8 cellular contexts compared by ENCODE assay signal in the genomic region with DNA sequence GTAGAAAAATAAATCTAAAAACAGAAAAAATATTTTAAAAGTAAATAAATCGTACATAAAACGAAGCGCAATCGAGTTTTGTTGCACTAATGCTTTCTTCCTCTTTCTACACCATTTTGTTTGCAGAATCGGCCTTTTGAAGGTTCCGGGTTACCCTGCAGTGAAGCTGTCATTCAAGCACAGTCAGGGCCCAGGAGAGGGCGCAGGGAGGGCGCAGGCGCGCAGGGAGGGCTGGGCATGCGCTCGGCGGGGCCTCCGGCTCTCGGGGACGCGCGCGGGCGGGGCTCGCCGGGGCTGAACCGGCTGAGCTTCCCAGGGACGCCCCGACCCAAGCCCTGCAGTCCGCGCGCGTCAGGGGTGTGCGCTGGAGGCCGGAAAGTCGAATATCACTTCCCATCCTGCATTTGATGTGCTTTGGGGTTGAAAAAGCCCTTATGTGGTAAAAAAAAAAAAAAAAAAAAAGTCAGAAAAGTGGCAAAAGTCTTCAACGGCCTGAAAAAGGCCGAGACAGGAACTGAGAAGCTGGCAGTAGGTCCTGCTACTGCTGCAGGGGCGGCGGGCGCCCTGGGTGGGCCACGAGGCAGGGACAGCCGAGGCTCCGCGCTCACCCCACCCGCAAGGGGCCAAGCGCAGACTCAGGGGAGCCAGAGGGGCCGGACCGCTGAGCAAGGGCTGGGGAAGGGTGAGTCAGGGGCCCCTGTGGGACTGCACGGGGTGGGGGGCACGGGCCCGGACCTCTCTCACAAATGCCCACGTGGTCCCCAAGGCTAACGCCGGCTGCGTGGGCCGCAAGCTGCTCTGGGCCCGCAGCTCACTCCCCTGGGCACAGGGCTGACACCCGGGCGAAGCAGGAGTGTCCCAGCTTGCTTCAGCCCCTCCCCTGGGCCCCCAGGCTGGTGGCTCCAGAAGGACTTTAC. TPM values are rescaled to one million over a fixed set of nuclear protein-coding genes. Genes with fewer than 3 reads are reported as not detected.
A peak's percentile ranks its signal among the peaks of the same experiment; 100 is the strongest.
DNase-seq lines count a peak whose midpoint lies in the region; ATAC-seq, FAIRE-seq and TF ChIP-seq lines count a peak whose summit lies in the region.

No MANE protein-coding gene starts in this region.

- H3K9me3 ChIP-seq in kidney (ENCODE audit: control insufficient read depth in 1 of 2, low read length in 2 of 2) = no peaks in the 10 kb centered on the region

- peak overlapping the region; percentile 81 for H3K27ac ChIP-seq in kidney (ENCODE audit: low read depth in 2 of 2, low read length in 2 of 2)

- intact Hi-C loops in kidney (cut with DNase I) = no loop called here

- no peak for FAIRE-seq in kidney (lab: Jason Lieb, UNC)

- ATAC-seq in GM18519 (IDR thresholded peaks at IDR 0.05; ENCODE audit: low FRiP score, unreplicated experiment) (peak; percentile 99), HG02981 (IDR thresholded peaks at IDR 0.05; ENCODE audit: unreplicated experiment) (peak; percentile 100)

- H3K36me3 ChIP-seq in kidney (ENCODE audit: control insufficient read depth in 1 of 2, insufficient read depth in 2 of 2, low read length in 2 of 2) = no peaks in the 10 kb centered on the region

- peaks cover 0 to 4% of the 10 kb centered on the region in 2 donors for H3K4me1 ChIP-seq in kidney (ENCODE audit: control insufficient read depth in 1 of 2, insufficient read depth in 1 of 2, low read depth in 1 of 2, low read length in 2 of 2)

- DNase-seq in NCI-H226 (peak; percentile 86), cerebellum (ENCODE audit: low spot score) (peak; percentile 57), kidney (peak; percentile 97), NCI-H187 treated with DMSO at 0.1 percent for 48 hours (lab: John Stamatoyannopoulos, UW) (no peak)
- peak; percentile 77 to 83 for DNase-seq in activated CD4-positive, alpha-beta T cell treated with anti-CD3 and anti-CD28 coated beads for 24 hours (ENCODE audit: low read depth in 2 of 2)
- peak; percentile 76 to 86 (median 85) for DNase-seq in stimulated activated CD4-positive, alpha-beta T cell treated with anti-CD3 and anti-CD28 coated beads, Interleukin-12 subunit alpha, Interleukin-12 subunit beta, amount 100 ng/mL, for 48 hours (ENCODE audit: low read depth in 2 of 3, low spot score in 1 of 3)

- peak overlapping the region; percentile 57 to 60 for H3K4me3 ChIP-seq in kidney (ENCODE audit: low read length in 2 of 2)

- H3K9ac ChIP-seq in kidney (ENCODE audit: low read length in 2 of 2) = no peak overlapping the region

- TF ChIP-seq CTCF in kidney (IDR thresholded peaks at IDR 0.05; ENCODE audit: borderline replicate concordance, extremely low read depth, insufficient read depth) = peak; percentile 31

RNA-seq across cellular contexts. Expression of a gene that starts 40.5 kb away (rescaled TPM):
- 5.8 TPM for total RNA-seq in cerebellum
- 33.4 TPM for total RNA-seq in kidney
- polyA plus RNA-seq in kidney (ENCODE audit: insufficient read depth, low read depth, low replicate concordance) = 2.7 TPM
